ENCODE assay signal across 27 cellular contexts in genomic region chr14:51545396-51545795, GRCh38.
DNase-seq lines count a peak whose midpoint lies in the region; ATAC-seq, FAIRE-seq and TF ChIP-seq lines count a peak whose summit lies in the region.
"Had no signal": no experiment of that assay in that cellular context is flagged by ENCODE, and none has a peak within 500 bp of the region (broad histone marks: within the 10 kb centered on the region; RNA-seq: fewer than 3 reads in every experiment).

No MANE protein-coding gene starts in this region.

- peaks cover 44% of the 10 kb centered on the region for H3K4me1 ChIP-seq in osteoblast (ENCODE audit: insufficient read depth, low read length)
- H3K4me1 ChIP-seq: testis had no signal

- H3K4me3 ChIP-seq in brain microvascular endothelial cell (ENCODE audit: low read depth, low read length) (no peak overlapping the region), osteoblast (ENCODE audit: insufficient read depth, low read length) (no peak overlapping the region)
- H3K4me3 ChIP-seq: heart left ventricle, lung, testis had no signal

- DNase-seq in DMS 273 (lab: John Stamatoyannopoulos, UW; ENCODE audit: unreplicated experiment): peak; percentile 55
- no peak for DNase-seq in HTR-8/SVneo (ENCODE audit: insufficient read length, low spot score)
- DNase-seq in brain microvascular endothelial cell: no peak
- no peak for DNase-seq in osteoblast (ENCODE audit: insufficient read length, low spot score, missing footprints)
- DNase-seq in NCI-H2107 (lab: John Stamatoyannopoulos, UW): no peak
- DNase-seq in NCI-H1694 (lab: John Stamatoyannopoulos, UW): no peak
- DNase-seq: activated B cell treated with CpG ODN at 0.5 μM for 24 hours; activated CD4-positive, alpha-beta T cell treated with anti-CD3 and anti-CD28 coated beads, Interleukin-2, amount 50 U/mL, for 48 hours; activated CD8-positive, alpha-beta memory T cell treated with anti-CD3 and anti-CD28 coated beads, Interleukin-2, amount 50 U/mL, for 4 hours; activated naive CD8-positive, alpha-beta T cell treated with anti-CD3 and anti-CD28 coated beads for 36 hours; Calu3; EL; heart left ventricle; Karpas-422; NCI-H187; NCI-H774; small intestine; stimulated activated CD4-positive, alpha-beta T cell treated with anti-CD3 and anti-CD28 coated beads, Interleukin-4, amount 100 ng/mL, for 1 hour; stimulated activated naive B cell treated with anti-CD40 and anti-IgM and Interleukin-4, amounts not matched to agents 10 μg/mL and 1 μg/mL and 100 μg/mL, for 72 hours; SW 1271; T1000; testis had no signal

- H4K20me1 ChIP-seq in osteoblast (ENCODE audit: insufficient read depth, low read length): no peaks in the 10 kb centered on the region

- H3K27me3 ChIP-seq in brain microvascular endothelial cell (replicated peaks) (no peaks in the 10 kb centered on the region), osteoblast (ENCODE audit: insufficient read depth, low read length) (no peaks in the 10 kb centered on the region)
- H3K27me3 ChIP-seq: heart left ventricle, testis had no signal

- ATAC-seq in HG03095 (IDR thresholded peaks at IDR 0.05; ENCODE audit: unreplicated experiment) (no peak), HG03457 (IDR thresholded peaks at IDR 0.05; ENCODE audit: unreplicated experiment) (no peak)
- ATAC-seq: activated T-helper 17 cell treated with anti-CD3 and anti-CD28 coated beads, Interleukin-2, amount 50 U/mL, for 72 hours; heart left ventricle; Right ventricle myocardium inferior; stimulated activated naive B cell treated with anti-CD40 and anti-IgM and Interleukin-4, amounts not matched to agents 10 μg/mL and 1 μg/mL and 100 μg/mL, for 72 hours had no signal

- in situ Hi-C loops in brain microvascular endothelial cell (cut with HindIII; ENCODE audit: low pct_ligation_motif_present, low sequenced_read_pairs): no loop called here

- H3K79me2 ChIP-seq in osteoblast (ENCODE audit: insufficient read depth, low read length): no peaks in the 10 kb centered on the region

- peak; percentile 59 for FAIRE-seq in HTR-8/SVneo (lab: Jason Lieb, UNC)
- FAIRE-seq: small intestine had no signal

- H3K27ac ChIP-seq in brain microvascular endothelial cell (peak overlapping the region; percentile 91), osteoblast (ENCODE audit: low read depth, low read length) (peak overlapping the region; percentile 96)
- H3K27ac ChIP-seq: heart left ventricle, testis had no signal

- no peak for TF ChIP-seq CTCF in brain microvascular endothelial cell (IDR thresholded peaks at IDR 0.05; ENCODE audit: low read depth, low read length, missing control alignments)
- no peak for TF ChIP-seq CTCF in osteoblast (IDR thresholded peaks at IDR 0.05; ENCODE audit: extremely low read depth, low read depth, low read length)

- peak overlapping the region; percentile 52 for H2AFZ ChIP-seq in osteoblast (ENCODE audit: low read length)

- no peak overlapping the region for H3K4me2 ChIP-seq in osteoblast (ENCODE audit: insufficient read depth, low read length)

- no peaks in the 10 kb centered on the region for H3K36me3 ChIP-seq in brain microvascular endothelial cell (replicated peaks)
- H3K36me3 ChIP-seq in osteoblast (ENCODE audit: insufficient read depth, low read length): no peaks in the 10 kb centered on the region
- H3K36me3 ChIP-seq: heart left ventricle had no signal

- no peaks in the 10 kb centered on the region for H3K9me3 ChIP-seq in osteoblast (ENCODE audit: low read depth, low read length)
- H3K9me3 ChIP-seq: testis had no signal
